In genomic region chr6:27558028-27558724, GRCh38 we compare ENCODE assay signal across 17 cellular contexts.
DNase-seq lines count a peak whose midpoint lies in the region; ATAC-seq and TF ChIP-seq lines count a peak whose summit lies in the region.
"Had no signal": no experiment of that assay in that cellular context is flagged by ENCODE, and none has a peak within 500 bp of the region (broad histone marks: within the 10 kb centered on the region; RNA-seq: fewer than 3 reads in every experiment).

No MANE protein-coding gene starts in this region.

- DNase-seq in activated CD4-positive, alpha-beta memory T cell treated with anti-CD3 and anti-CD28 coated beads, Interleukin-2, amount 10 ng/mL, durations not matched to agents 7 days and 5 days, result no peak
- no peak for DNase-seq in activated CD4-positive, alpha-beta memory T cell treated with anti-CD3 and anti-CD28 coated beads for 36 hours
- DNase-seq in OCI-M1 (lab: John Stamatoyannopoulos, UW) (peak; percentile 39), endodermal cell (no peak), nephron progenitor cell (no peak), SHP77 treated with DMSO at 0.1 percent for 48 hours (lab: John Stamatoyannopoulos, UW) (no peak), putamen (ENCODE audit: low spot score) (no peak)
- DNase-seq: AML-193; caudate nucleus; mucosa of descending colon; MV-4-11; NCI-H446; stimulated activated CD4-positive, alpha-beta T cell treated with anti-CD3 and anti-CD28 coated beads, Interleukin-2, amount 100 ng/mL, for 24 hours had no signal

- CTCF ChIA-PET in activated CD4-positive, alpha-beta memory T cell treated with anti-CD3 and anti-CD28 coated beads, Interleukin-2, amount 10 ng/mL, durations not matched to agents 7 days and 5 days (lab: Charles Lee), result interaction anchor here (0.9 kb wide), 1 partner anchor 194 kb away, joined by 3 read pairs; no protein-coding TSS in a partner anchor
- CTCF ChIA-PET in activated CD4-positive, alpha-beta memory T cell treated with anti-CD3 and anti-CD28 coated beads for 36 hours (lab: Charles Lee), result interaction anchor here (0.6 kb wide), 1 partner anchor 224 kb away, joined by 3 read pairs; no protein-coding TSS in a partner anchor

- peaks cover 13% of the 10 kb centered on the region for H3K4me1 Mint-ChIP-seq in activated CD4-positive, alpha-beta memory T cell treated with anti-CD3 and anti-CD28 coated beads, Interleukin-2, amount 10 ng/mL, durations not matched to agents 7 days and 5 days
- peaks cover 8% of the 10 kb centered on the region for H3K4me1 Mint-ChIP-seq in activated CD4-positive, alpha-beta memory T cell treated with anti-CD3 and anti-CD28 coated beads for 36 hours (ENCODE audit: low read depth)
- H3K4me1 Mint-ChIP-seq in endodermal cell (peaks cover 23% of the 10 kb centered on the region), nephron progenitor cell (peaks cover 2% of the 10 kb centered on the region)
- H3K4me1 Mint-ChIP-seq: stimulated activated memory B cell treated with anti-CD40 and anti-IgM and Interleukin-4, amounts not matched to agents 10 μg/mL and 1 μg/mL and 100 μg/mL, for 72 hours had no signal

- POLR2A ChIA-PET in activated CD4-positive, alpha-beta memory T cell treated with anti-CD3 and anti-CD28 coated beads, Interleukin-2, amount 10 ng/mL, durations not matched to agents 7 days and 5 days (lab: Charles Lee), result no interaction called here
- POLR2A ChIA-PET in activated CD4-positive, alpha-beta memory T cell treated with anti-CD3 and anti-CD28 coated beads for 36 hours (lab: Charles Lee), result interaction anchor here (0.6 kb wide), 1 partner anchor 170 kb away, joined by 3 read pairs; no protein-coding TSS in a partner anchor

- peak overlapping the region; percentile 24 for H3K4me3 ChIP-seq in endodermal cell (ENCODE audit: low read length)
- H3K4me3 ChIP-seq: mucosa of descending colon, prostate gland had no signal

- WGBS in endodermal cell (ENCODE audit: insufficient coverage in 1 of 2, insufficient read length in 1 of 2), 2 experiments, result 37 to 64% methylated on average over 25 to 31 of the region's 31 CpGs

- intact Hi-C loops in activated CD4-positive, alpha-beta memory T cell treated with anti-CD3 and anti-CD28 coated beads for 36 hours (cut with micrococcal nuclease), result no loop called here

- H3K27me3 Mint-ChIP-seq in activated CD4-positive, alpha-beta memory T cell treated with anti-CD3 and anti-CD28 coated beads, Interleukin-2, amount 10 ng/mL, durations not matched to agents 7 days and 5 days, result peaks cover 75% of the 10 kb centered on the region
- H3K27me3 Mint-ChIP-seq in activated CD4-positive, alpha-beta memory T cell treated with anti-CD3 and anti-CD28 coated beads for 36 hours, result peaks cover 71% of the 10 kb centered on the region
- H3K27me3 Mint-ChIP-seq in endodermal cell (ENCODE audit: insufficient read depth), result peaks cover 42% of the 10 kb centered on the region
- peaks cover 78% of the 10 kb centered on the region for H3K27me3 Mint-ChIP-seq in nephron progenitor cell (ENCODE audit: low read depth, poor library complexity)

- no peak overlapping the region for H3K9ac ChIP-seq in endodermal cell (ENCODE audit: extremely low read depth, low read length, poor library complexity, severe bottlenecking)

- H3K27ac ChIP-seq in endodermal cell (ENCODE audit: low read depth, low read length), result no peak overlapping the region
- H3K27ac ChIP-seq: prostate gland had no signal

- no peak for ATAC-seq in GM19467 (IDR thresholded peaks at IDR 0.05; ENCODE audit: unreplicated experiment)
- ATAC-seq: esophagus mucosa; mucosa of descending colon; stimulated activated memory B cell treated with anti-CD40 and anti-IgM and Interleukin-4, amounts not matched to agents 10 μg/mL and 1 μg/mL and 100 μg/mL, for 72 hours had no signal

- H3K4me1 ChIP-seq in endodermal cell (ENCODE audit: control insufficient read depth, insufficient read depth, low read length), result no peaks in the 10 kb centered on the region
- H3K4me1 ChIP-seq: prostate gland had no signal

- H3K36me3 ChIP-seq in endodermal cell (ENCODE audit: control insufficient read depth, insufficient read depth, low read length), result no peaks in the 10 kb centered on the region
- H3K36me3 ChIP-seq: prostate gland had no signal

- H3K4me3 Mint-ChIP-seq in activated CD4-positive, alpha-beta memory T cell treated with anti-CD3 and anti-CD28 coated beads, Interleukin-2, amount 10 ng/mL, durations not matched to agents 7 days and 5 days, result peak overlapping the region; percentile 14
- H3K4me3 Mint-ChIP-seq in activated CD4-positive, alpha-beta memory T cell treated with anti-CD3 and anti-CD28 coated beads for 36 hours, result no peak overlapping the region
- peak overlapping the region; percentile 43 for H3K4me3 Mint-ChIP-seq in endodermal cell
- H3K4me3 Mint-ChIP-seq in nephron progenitor cell, result peak overlapping the region; percentile 63
- H3K4me3 Mint-ChIP-seq: stimulated activated memory B cell treated with anti-CD40 and anti-IgM and Interleukin-4, amounts not matched to agents 10 μg/mL and 1 μg/mL and 100 μg/mL, for 72 hours had no signal

- peaks cover 32% of the 10 kb centered on the region for H3K27me3 ChIP-seq in endodermal cell (ENCODE audit: control insufficient read depth, insufficient read depth, low read length, poor library complexity, severe bottlenecking)

- no peaks in the 10 kb centered on the region for H3K9me3 ChIP-seq in endodermal cell (ENCODE audit: control insufficient read depth, low read length)
- H3K9me3 ChIP-seq: mucosa of descending colon, prostate gland had no signal

- H3K9me3 Mint-ChIP-seq in activated CD4-positive, alpha-beta memory T cell treated with anti-CD3 and anti-CD28 coated beads, Interleukin-2, amount 10 ng/mL, durations not matched to agents 7 days and 5 days, result peaks cover 3% of the 10 kb centered on the region
- H3K9me3 Mint-ChIP-seq in activated CD4-positive, alpha-beta memory T cell treated with anti-CD3 and anti-CD28 coated beads for 36 hours, result no peaks in the 10 kb centered on the region
- H3K9me3 Mint-ChIP-seq in endodermal cell (peaks cover 2% of the 10 kb centered on the region), nephron progenitor cell (peaks cover 3% of the 10 kb centered on the region)
- H3K9me3 Mint-ChIP-seq: stimulated activated memory B cell treated with anti-CD40 and anti-IgM and Interleukin-4, amounts not matched to agents 10 μg/mL and 1 μg/mL and 100 μg/mL, for 72 hours had no signal

- peaks cover 4% of the 10 kb centered on the region for H3K36me3 Mint-ChIP-seq in activated CD4-positive, alpha-beta memory T cell treated with anti-CD3 and anti-CD28 coated beads, Interleukin-2, amount 10 ng/mL, durations not matched to agents 7 days and 5 days (ENCODE audit: low read depth)
- H3K36me3 Mint-ChIP-seq in activated CD4-positive, alpha-beta memory T cell treated with anti-CD3 and anti-CD28 coated beads for 36 hours, result peaks cover 10% of the 10 kb centered on the region
- no peaks in the 10 kb centered on the region for H3K36me3 Mint-ChIP-seq in endodermal cell (ENCODE audit: low read depth)
- no peaks in the 10 kb centered on the region for H3K36me3 Mint-ChIP-seq in nephron progenitor cell (ENCODE audit: low read depth)
- H3K36me3 Mint-ChIP-seq: stimulated activated memory B cell treated with anti-CD40 and anti-IgM and Interleukin-4, amounts not matched to agents 10 μg/mL and 1 μg/mL and 100 μg/mL, for 72 hours had no signal

- no peak overlapping the region for H3K27ac Mint-ChIP-seq in activated CD4-positive, alpha-beta memory T cell treated with anti-CD3 and anti-CD28 coated beads, Interleukin-2, amount 10 ng/mL, durations not matched to agents 7 days and 5 days
- H3K27ac Mint-ChIP-seq in activated CD4-positive, alpha-beta memory T cell treated with anti-CD3 and anti-CD28 coated beads for 36 hours, result no peak overlapping the region
- no peak overlapping the region for H3K27ac Mint-ChIP-seq in endodermal cell
- H3K27ac Mint-ChIP-seq in nephron progenitor cell, result no peak overlapping the region
- H3K27ac Mint-ChIP-seq: stimulated activated memory B cell treated with anti-CD40 and anti-IgM and Interleukin-4, amounts not matched to agents 10 μg/mL and 1 μg/mL and 100 μg/mL, for 72 hours had no signal

- TF ChIP-seq CTCF in endodermal cell (conservative IDR thresholded peaks at IDR 0.05) (no peak), nephron progenitor cell (IDR thresholded peaks at IDR 0.05) (no peak)
